ENCODE assay signal across 15 cellular contexts in genomic region chr2:120323214-120323613, GRCh38. TPM values are rescaled to one million over a fixed set of nuclear protein-coding genes. Genes with fewer than 3 reads are reported as not detected.
DNase-seq lines count a peak whose midpoint lies in the region; ATAC-seq and TF ChIP-seq lines count a peak whose summit lies in the region.
"Had no signal": no experiment of that assay in that cellular context is flagged by ENCODE, and none has a peak within 500 bp of the region (broad histone marks: within the 10 kb centered on the region; RNA-seq: fewer than 3 reads in every experiment).

No MANE protein-coding gene starts in this region.

- H3K27me3 ChIP-seq in BLaER1 (peaks cover 18% of the 10 kb centered on the region), adrenal gland (no peaks in the 10 kb centered on the region), right cardiac atrium (ENCODE audit: control insufficient read depth, insufficient read depth) (no peaks in the 10 kb centered on the region), hepatocyte (no peaks in the 10 kb centered on the region)
- H3K27me3 ChIP-seq: neutrophil had no signal

- H4K20me1 ChIP-seq in BLaER1 = no peaks in the 10 kb centered on the region
- no peaks in the 10 kb centered on the region for H4K20me1 ChIP-seq in hepatocyte (ENCODE audit: insufficient read depth, poor library complexity, severe bottlenecking)

- peak; percentile 89 to 92 for ATAC-seq in right cardiac atrium
- ATAC-seq in sciatic nerve = peak; percentile 91
- ATAC-seq: left colon had no signal

- TF ChIP-seq CTCF in adrenal gland (IDR thresholded peaks at IDR 0.05) = no peak
- TF ChIP-seq CTCF in hepatocyte (IDR thresholded peaks at IDR 0.05; ENCODE audit: poor library complexity) = no peak

- in situ Hi-C loops in G401 (cut with HindIII; ENCODE audit: low sequenced_read_pairs) = no loop called here

- H3K27ac ChIP-seq in BLaER1 = no peak overlapping the region
- peak overlapping the region in 2 of 5 donors; percentile 53 to 63 for H3K27ac ChIP-seq in adrenal gland
- H3K27ac ChIP-seq in right cardiac atrium (ENCODE audit: low read length) = peak overlapping the region; percentile 8
- no peak overlapping the region for H3K27ac ChIP-seq in hepatocyte
- H3K27ac ChIP-seq: neutrophil had no signal

- no peak for TF ChIP-seq POLR2A in adrenal gland (IDR thresholded peaks at IDR 0.05)

- DNase-seq in adrenal gland (peak; percentile 72 to 94 (median 91)), right cardiac atrium (peak; percentile 86 to 93 (median 93)), sciatic nerve (ENCODE audit: low spot score) (peak; percentile 77), T1000 (lab: John Stamatoyannopoulos, UW) (no peak), G401 (ENCODE audit: low spot score) (no peak), hepatocyte (ENCODE audit: low spot score) (no peak), HT-29 (ENCODE audit: low spot score) (no peak)
- DNase-seq: amniotic stem cell; DMS79; left colon; NCI-H2227 treated with DMSO at 0.1 percent for 48 hours; stimulated activated CD8-positive, alpha-beta memory T cell treated with anti-CD3 and anti-CD28 coated beads, Interleukin-4, amount 100 ng/mL, for 48 hours had no signal

- no peak overlapping the region for H3K9ac ChIP-seq in BLaER1

- H3K4me1 ChIP-seq in BLaER1 (peaks cover 59% of the 10 kb centered on the region), adrenal gland (replicated peaks in 1 of 2) (peaks cover 0 to 5% of the 10 kb centered on the region in 2 donors), right cardiac atrium (ENCODE audit: control insufficient read depth, insufficient read depth, low read length) (no peaks in the 10 kb centered on the region), hepatocyte (ENCODE audit: insufficient read depth) (no peaks in the 10 kb centered on the region)

- 17 to 67% (median 47%) methylated on average over 10 of the region's 10 CpGs for WGBS in adrenal gland, 4 donors
- WGBS in right cardiac atrium = 45% methylated on average over 10 of the region's 10 CpGs
- 84% methylated on average over 10 of the region's 10 CpGs for WGBS in hepatocyte (ENCODE audit: low lambda C conversion rate, missing lambda C conversion rate)

- H3K4me3 ChIP-seq in BLaER1 = no peak overlapping the region
- H3K4me3 ChIP-seq in adrenal gland = no peak overlapping the region
- H3K4me3 ChIP-seq in right cardiac atrium (ENCODE audit: low read length) = no peak overlapping the region
- H3K4me3 ChIP-seq in hepatocyte = no peak overlapping the region

- intact Hi-C loops in adrenal gland (cut with DNase I) (no loop called here), right cardiac atrium (cut with DNase I) (no loop called here), sciatic nerve (cut with DNase I) (no loop called here)

- H3K36me3 ChIP-seq in BLaER1 (no peaks in the 10 kb centered on the region), adrenal gland (replicated peaks in 1 of 2) (no peaks in the 10 kb centered on the region), hepatocyte (replicated peaks; ENCODE audit: insufficient read depth, low read depth) (no peaks in the 10 kb centered on the region)
- H3K36me3 ChIP-seq: neutrophil had no signal

- no peak overlapping the region for H2AFZ ChIP-seq in hepatocyte

- no peaks in the 10 kb centered on the region for H3K9me2 ChIP-seq in hepatocyte (replicated peaks; ENCODE audit: insufficient read depth)

- H3K4me2 ChIP-seq in BLaER1 (peak overlapping the region; percentile 34), hepatocyte (no peak overlapping the region)

- H3K9me3 ChIP-seq in BLaER1 (no peaks in the 10 kb centered on the region), adrenal gland (replicated peaks in 1 of 3) (no peaks in the 10 kb centered on the region), right cardiac atrium (ENCODE audit: control insufficient read depth, low read length) (no peaks in the 10 kb centered on the region), hepatocyte (ENCODE audit: low read depth) (no peaks in the 10 kb centered on the region)
- H3K9me3 ChIP-seq: neutrophil had no signal

- no peaks in the 10 kb centered on the region for H3K79me2 ChIP-seq in hepatocyte

RNA-seq across cellular contexts. Expression of gene INHBB, which starts 22.7 kb away (rescaled TPM):
- total RNA-seq in adrenal gland (1 to 10 TPM; 1.1 to 9.1 (median 6.8) TPM), right cardiac atrium (1 to 10 TPM; 1.4 to 2.5 (median 2.0) TPM), sciatic nerve (37.4 TPM), hepatocyte (4.4 and 6.6 TPM in 2 replicates)
- polyA plus RNA-seq in adrenal gland (1 to 10 TPM; 2.4 to 8.7 (median 8.5) TPM), right cardiac atrium (2.4 TPM), hepatocyte (1.3 and 2.7 TPM in 2 replicates)
- not detected in 2 replicates for total RNA-seq in G401 (2014; rRNA removed; shearing (Covaris generic))
- not detected in 2 replicates for total RNA-seq in HT-29 (2014; rRNA removed; shearing (Covaris generic))
- total RNA-seq: OCI-LY7 had no signal

Comparison
In these comparisons a context has a peak if more than half of its experiments do, and no peak if none do; other contexts are left out.
1. DNase-seq: peak in adrenal gland (7 of 7), right cardiac atrium (3 of 3) and sciatic nerve (single experiment); none in T1000 (single experiment), G401 (single experiment), hepatocyte (single experiment) and HT-29 (single experiment).